ENCODE assay signal across 18 cellular contexts in genomic region chr15:66164788-66165187, GRCh38.
"Had no signal": no experiment of that assay in that cellular context is flagged by ENCODE, and none has a peak within 500 bp of the region (broad histone marks: within the 10 kb centered on the region; RNA-seq: fewer than 3 reads in every experiment).

No MANE protein-coding gene starts in this region.

- H3K27ac ChIP-seq: adrenal gland, dorsolateral prefrontal cortex, gastroesophageal sphincter, prostate gland, skin epidermis, tibial nerve, uterus had no signal

- H3K27me3 ChIP-seq: adrenal gland, dorsolateral prefrontal cortex, gastroesophageal sphincter, tibial nerve, uterus had no signal

- H3K36me3 ChIP-seq: adrenal gland, gastroesophageal sphincter, prostate gland, tibial nerve, uterus had no signal

- ATAC-seq: activated CD8-positive, alpha-beta T cell treated with anti-CD3 and anti-CD28 coated beads, Interleukin-2, amount 10 ng/mL, durations not matched to agents 7 days and 5 days; gastroesophageal sphincter; right cardiac atrium had no signal

- H3K9me3 ChIP-seq: adrenal gland, gastroesophageal sphincter, prostate gland, tibial nerve, uterus had no signal

- H3K4me3 ChIP-seq: adrenal gland, dorsolateral prefrontal cortex, gastroesophageal sphincter, prostate gland, skin epidermis, tibial nerve, uterus had no signal

- DNase-seq: activated B cell treated with CpG ODN at 0.5 μM for 24 hours; activated CD4-positive, alpha-beta T cell treated with anti-CD3 and anti-CD28 coated beads for 48 hours; activated CD8-positive, alpha-beta memory T cell treated with anti-CD3 and anti-CD28 coated beads, Interleukin-2, amount 50 U/mL, for 4 hours; activated CD8-positive, alpha-beta T cell treated with anti-CD3 and anti-CD28 coated beads, Interleukin-2, amount 10 ng/mL, durations not matched to agents 7 days and 5 days; activated effector memory CD4-positive, alpha-beta T cell treated with anti-CD3 and anti-CD28 coated beads, Interleukin-2, amount 50 U/mL, for 16 hours; activated T-cell treated with anti-CD3 and anti-CD28 coated beads, Interleukin-2, amount 50 U/mL, for 48 hours; adrenal gland; dorsolateral prefrontal cortex; islet precursor cell; right cardiac atrium; stimulated activated CD4-positive, alpha-beta T cell treated with anti-CD3 and anti-CD28 coated beads, Interleukin-15, amount 100 ng/mL, for 24 hours; stimulated activated CD4-positive, alpha-beta T cell treated with anti-CD3 and anti-CD28 coated beads, Interleukin-4, amount 100 ng/mL, for 24 hours; stimulated activated naive CD4-positive, alpha-beta T cell; uterus had no signal

- H3K4me1 ChIP-seq: adrenal gland, gastroesophageal sphincter, prostate gland, tibial nerve, uterus had no signal
